In the genomic region with DNA sequence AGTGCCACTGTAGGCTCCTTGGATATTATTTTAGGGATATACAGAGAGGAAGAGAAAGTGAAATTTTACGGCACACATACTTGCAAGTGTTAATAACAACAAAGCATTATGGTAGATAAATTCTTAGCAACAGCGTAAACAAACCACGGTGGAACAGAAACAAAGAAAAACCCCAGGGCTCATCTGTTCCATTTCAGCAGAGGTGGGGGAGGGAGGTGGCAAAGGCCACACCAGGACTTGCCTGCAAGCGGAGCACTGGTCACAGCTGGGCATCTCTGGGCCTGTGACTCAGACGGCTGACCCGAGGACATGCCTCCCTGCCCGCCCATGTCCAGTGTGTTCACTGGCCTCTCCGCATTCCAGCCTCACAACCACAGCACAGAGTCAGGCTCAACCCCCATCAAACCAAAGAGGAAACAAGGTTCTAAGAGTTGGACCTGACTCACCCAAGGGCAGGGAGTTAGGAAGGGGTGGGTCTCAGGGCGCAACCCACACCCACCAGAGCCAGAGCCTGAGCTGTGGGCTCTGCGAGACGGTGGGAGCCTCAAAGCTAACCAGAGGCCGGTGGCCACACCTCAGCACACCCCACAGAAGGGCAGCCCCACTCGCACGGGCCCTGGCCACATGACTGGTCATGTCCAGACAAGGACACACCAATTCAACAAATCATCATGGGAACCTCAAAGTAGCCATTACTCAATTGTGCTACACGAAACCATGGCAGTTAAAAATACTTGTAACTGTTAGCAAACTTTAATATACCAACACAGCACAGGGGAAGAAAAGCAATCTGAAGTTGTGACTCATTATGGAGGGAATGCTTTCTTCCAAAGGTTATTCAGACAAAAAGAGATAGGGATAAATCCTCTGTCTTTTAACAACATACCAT, we compare ENCODE assay signal across 1 cellular context.
TF ChIP-seq lines count a peak whose summit lies in the region.

No MANE protein-coding gene starts in this region.

TF ChIP-seq in HepG2, 621 proteins besides CTCF, POLR2A, EP300 and RAD21 (continued from another document and continues in another):
- TF ChIP-seq, protein P1, sequence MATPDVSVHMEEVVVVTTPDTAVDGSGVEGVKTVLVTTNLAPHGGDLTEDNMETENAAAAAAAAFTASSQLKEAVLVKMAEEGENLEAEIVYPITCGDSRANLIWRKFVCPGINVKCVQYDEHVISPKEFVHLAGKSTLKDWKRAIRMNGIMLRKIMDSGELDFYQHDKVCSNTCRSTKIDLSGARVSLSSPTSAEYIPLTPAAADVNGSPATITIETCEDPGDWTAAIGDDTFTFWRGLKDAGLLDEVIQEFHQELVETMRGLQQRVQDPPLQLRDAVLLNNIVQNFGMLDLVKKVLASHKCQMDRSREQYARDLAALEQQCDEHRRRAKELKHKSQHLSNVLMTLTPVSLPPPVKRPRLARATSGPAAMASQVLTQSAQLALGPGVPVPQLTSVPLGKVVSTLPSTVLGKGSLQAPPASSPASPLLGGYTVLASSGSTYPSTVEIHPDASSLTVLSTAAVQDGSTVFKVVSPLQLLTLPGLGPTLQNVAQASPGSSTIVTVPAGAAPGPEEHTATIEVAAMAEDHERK (CRISPR knock-in tag; IDR thresholded peaks at IDR 0.05; ENCODE audit: low read depth): no peak
- TF ChIP-seq EHMT2 (IDR thresholded peaks at IDR 0.05; ENCODE audit: borderline replicate concordance, low read depth, low read length) (0 out of 2 replicates have a peak, but pooled peaks have one; percentile 31), BORCS8-MEF2B (CRISPR knock-in tag; IDR thresholded peaks at IDR 0.05) (peak; percentile 84; the same call in 1 of the 2 replicates), ZNF30 (CRISPR knock-in tag; IDR thresholded peaks at IDR 0.05) (no peak), POLR2AphosphoS2 (IDR thresholded peaks at IDR 0.05; ENCODE audit: low read depth, low read length) (no peak; the same call in 1 of the 2 replicates), ZNF841 (CRISPR knock-in tag; IDR thresholded peaks at IDR 0.05; ENCODE audit: borderline replicate concordance) (no peak), TAF15 (IDR thresholded peaks at IDR 0.05; ENCODE audit: low read depth, low read length, poor library complexity, severe bottlenecking) (no peak), ZSCAN29 (CRISPR knock-in tag; conservative IDR thresholded peaks at IDR 0.05) (peak; percentile 81; the same call in 1 of the 2 replicates), ZNF260 (CRISPR knock-in tag; IDR thresholded peaks at IDR 0.05; ENCODE audit: borderline replicate concordance, low read depth) (no peak), ZNF292 (CRISPR knock-in tag; IDR thresholded peaks at IDR 0.05; ENCODE audit: borderline replicate concordance, low read depth) (peak; percentile 98), IKZF4 (CRISPR knock-in tag; IDR thresholded peaks at IDR 0.05; ENCODE audit: borderline replicate concordance, low read depth, not compliant biosample characterization) (peak; percentile 65), ADNP (CRISPR knock-in tag; IDR thresholded peaks at IDR 0.05) (0 out of 2 replicates have a peak, but pooled peaks have one; percentile 28), ZNF790 (CRISPR knock-in tag; IDR thresholded peaks at IDR 0.05; ENCODE audit: borderline replicate concordance) (peak; percentile 53; the same call in 1 of the 2 replicates), SNRNP70 (IDR thresholded peaks at IDR 0.05; ENCODE audit: low read depth, low read length) (no peak), ZNF34 (CRISPR knock-in tag; IDR thresholded peaks at IDR 0.05; ENCODE audit: borderline replicate concordance) (no peak), ZBTB26 (CRISPR knock-in tag; IDR thresholded peaks at IDR 0.05; ENCODE audit: borderline replicate concordance) (0 out of 2 replicates have a peak, but pooled peaks have one; percentile 41), FOXO1 (CRISPR knock-in tag; IDR thresholded peaks at IDR 0.05) (peak; percentile 53; the same call in 1 of the 2 replicates), ZNF670 (CRISPR knock-in tag; IDR thresholded peaks at IDR 0.05; ENCODE audit: borderline replicate concordance) (0 out of 2 replicates have a peak, but pooled peaks have one; percentile 36), IRF1 (CRISPR knock-in tag; IDR thresholded peaks at IDR 0.05; ENCODE audit: low read depth) (no peak), ZNF777 (CRISPR knock-in tag; IDR thresholded peaks at IDR 0.05) (peak; percentile 73), NAIF1 (CRISPR knock-in tag; IDR thresholded peaks at IDR 0.05; ENCODE audit: borderline replicate concordance) (no peak), MAFF (IDR thresholded peaks at IDR 0.05; ENCODE audit: low read depth, low read length) (no peak), PAF1 (CRISPR knock-in tag; IDR thresholded peaks at IDR 0.05) (no peak), HOXD1 (CRISPR knock-in tag; IDR thresholded peaks at IDR 0.05) (peak; percentile 26; the same call in 1 of the 2 replicates), MEIS2 (CRISPR knock-in tag; IDR thresholded peaks at IDR 0.05) (peak; percentile 70; the same call in 1 of the 2 replicates), RBM39 (IDR thresholded peaks at IDR 0.05; ENCODE audit: low read depth, low read length, poor library complexity, severe bottlenecking) (no peak), ARHGAP35 (CRISPR knock-in tag; IDR thresholded peaks at IDR 0.05; ENCODE audit: borderline replicate concordance) (no peak), ZNF180 (CRISPR knock-in tag; IDR thresholded peaks at IDR 0.05; ENCODE audit: borderline replicate concordance, low read depth) (no peak), NONO (IDR thresholded peaks at IDR 0.05) (no peak), NONO (CRISPR knock-in tag; conservative IDR thresholded peaks at IDR 0.05) (peak; percentile 62), POGZ (CRISPR knock-in tag; IDR thresholded peaks at IDR 0.05) (peak; percentile 79; the same call in 1 of the 2 replicates), ZNF674 (CRISPR knock-in tag; IDR thresholded peaks at IDR 0.05; ENCODE audit: low read depth) (no peak; the same call in 1 of the 2 replicates), TIGD3 (CRISPR knock-in tag; IDR thresholded peaks at IDR 0.05; ENCODE audit: borderline replicate concordance) (no peak; the same call in 1 of the 2 replicates), SKI (IDR thresholded peaks at IDR 0.05; ENCODE audit: partially characterized antibody) (peak; percentile 68), ZBTB2 (CRISPR knock-in tag; IDR thresholded peaks at IDR 0.05; ENCODE audit: low read depth) (no peak), ZNF713 (CRISPR knock-in tag; IDR thresholded peaks at IDR 0.05) (peak; percentile 95), ZNF10 (CRISPR knock-in tag; IDR thresholded peaks at IDR 0.05; ENCODE audit: borderline replicate concordance, low read depth) (no peak), ETV6 (CRISPR knock-in tag; conservative IDR thresholded peaks at IDR 0.05) (no peak), ZNF280D (CRISPR knock-in tag; IDR thresholded peaks at IDR 0.05) (peak; percentile 69), STAT5B (CRISPR knock-in tag; IDR thresholded peaks at IDR 0.05) (no peak)
- TF ChIP-seq, protein P2, sequence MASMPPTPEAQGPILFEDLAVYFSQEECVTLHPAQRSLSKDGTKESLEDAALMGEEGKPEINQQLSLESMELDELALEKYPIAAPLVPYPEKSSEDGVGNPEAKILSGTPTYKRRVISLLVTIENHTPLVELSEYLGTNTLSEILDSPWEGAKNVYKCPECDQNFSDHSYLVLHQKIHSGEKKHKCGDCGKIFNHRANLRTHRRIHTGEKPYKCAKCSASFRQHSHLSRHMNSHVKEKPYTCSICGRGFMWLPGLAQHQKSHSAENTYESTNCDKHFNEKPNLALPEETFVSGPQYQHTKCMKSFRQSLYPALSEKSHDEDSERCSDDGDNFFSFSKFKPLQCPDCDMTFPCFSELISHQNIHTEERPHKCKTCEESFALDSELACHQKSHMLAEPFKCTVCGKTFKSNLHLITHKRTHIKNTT (CRISPR knock-in tag; IDR thresholded peaks at IDR 0.05): no peak
- TF ChIP-seq, protein P3, sequence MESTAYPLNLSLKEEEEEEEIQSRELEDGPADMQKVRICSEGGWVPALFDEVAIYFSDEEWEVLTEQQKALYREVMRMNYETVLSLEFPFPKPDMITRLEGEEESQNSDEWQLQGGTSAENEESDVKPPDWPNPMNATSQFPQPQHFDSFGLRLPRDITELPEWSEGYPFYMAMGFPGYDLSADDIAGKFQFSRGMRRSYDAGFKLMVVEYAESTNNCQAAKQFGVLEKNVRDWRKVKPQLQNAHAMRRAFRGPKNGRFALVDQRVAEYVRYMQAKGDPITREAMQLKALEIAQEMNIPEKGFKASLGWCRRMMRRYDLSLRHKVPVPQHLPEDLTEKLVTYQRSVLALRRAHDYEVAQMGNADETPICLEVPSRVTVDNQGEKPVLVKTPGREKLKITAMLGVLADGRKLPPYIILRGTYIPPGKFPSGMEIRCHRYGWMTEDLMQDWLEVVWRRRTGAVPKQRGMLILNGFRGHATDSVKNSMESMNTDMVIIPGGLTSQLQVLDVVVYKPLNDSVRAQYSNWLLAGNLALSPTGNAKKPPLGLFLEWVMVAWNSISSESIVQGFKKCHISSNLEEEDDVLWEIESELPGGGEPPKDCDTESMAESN (CRISPR knock-in tag; conservative IDR thresholded peaks at IDR 0.05): no peak
- TF ChIP-seq, protein P4, sequence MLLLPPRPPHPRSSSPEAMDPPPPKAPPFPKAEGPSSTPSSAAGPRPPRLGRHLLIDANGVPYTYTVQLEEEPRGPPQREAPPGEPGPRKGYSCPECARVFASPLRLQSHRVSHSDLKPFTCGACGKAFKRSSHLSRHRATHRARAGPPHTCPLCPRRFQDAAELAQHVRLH (CRISPR knock-in tag; IDR thresholded peaks at IDR 0.05; ENCODE audit: borderline replicate concordance, low read depth): peak; percentile 29; the same call in 1 of the 2 replicates
- TF ChIP-seq, protein P5, sequence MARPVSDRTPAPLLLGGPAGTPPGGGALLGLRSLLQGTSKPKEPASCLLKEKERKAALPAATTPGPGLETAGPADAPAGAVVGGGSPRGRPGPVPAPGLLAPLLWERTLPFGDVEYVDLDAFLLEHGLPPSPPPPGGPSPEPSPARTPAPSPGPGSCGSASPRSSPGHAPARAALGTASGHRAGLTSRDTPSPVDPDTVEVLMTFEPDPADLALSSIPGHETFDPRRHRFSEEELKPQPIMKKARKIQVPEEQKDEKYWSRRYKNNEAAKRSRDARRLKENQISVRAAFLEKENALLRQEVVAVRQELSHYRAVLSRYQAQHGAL (CRISPR knock-in tag; IDR thresholded peaks at IDR 0.05; ENCODE audit: not compliant biosample characterization): no peak
- TF ChIP-seq, protein P6, sequence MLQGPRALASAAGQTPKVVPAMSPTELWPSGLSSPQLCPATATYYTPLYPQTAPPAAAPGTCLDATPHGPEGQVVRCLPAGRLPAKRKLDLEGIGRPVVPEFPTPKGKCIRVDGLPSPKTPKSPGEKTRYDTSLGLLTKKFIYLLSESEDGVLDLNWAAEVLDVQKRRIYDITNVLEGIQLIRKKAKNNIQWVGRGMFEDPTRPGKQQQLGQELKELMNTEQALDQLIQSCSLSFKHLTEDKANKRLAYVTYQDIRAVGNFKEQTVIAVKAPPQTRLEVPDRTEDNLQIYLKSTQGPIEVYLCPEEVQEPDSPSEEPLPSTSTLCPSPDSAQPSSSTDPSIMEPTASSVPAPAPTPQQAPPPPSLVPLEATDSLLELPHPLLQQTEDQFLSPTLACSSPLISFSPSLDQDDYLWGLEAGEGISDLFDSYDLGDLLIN (CRISPR knock-in tag; IDR thresholded peaks at IDR 0.05; ENCODE audit: borderline replicate concordance): no peak
